8 cellular contexts compared by ENCODE assay signal in genomic region chr20:53643031-53643832, GRCh38. TPM values are rescaled to one million over a fixed set of nuclear protein-coding genes. Genes with fewer than 3 reads are reported as not detected.
DNase-seq lines count a peak whose midpoint lies in the region; ATAC-seq, FAIRE-seq and TF ChIP-seq lines count a peak whose summit lies in the region.

No MANE protein-coding gene starts in this region.

- H3K23me2 ChIP-seq in H1 (ENCODE audit: low read depth, low read length) = no peaks in the 10 kb centered on the region

- H3K79me2 ChIP-seq in H1 (ENCODE audit: control insufficient read depth in 1 of 2, insufficient read depth in 2 of 2, low read length in 2 of 2) = no peaks in the 10 kb centered on the region

- H3K36me3 Mint-ChIP-seq in naive thymus-derived CD8-positive, alpha-beta T cell = no peaks in the 10 kb centered on the region
- no peaks in the 10 kb centered on the region for H3K36me3 Mint-ChIP-seq in glutamatergic neuron (ENCODE audit: unreplicated experiment)

- no peaks in the 10 kb centered on the region for H3K9me3 Mint-ChIP-seq in naive thymus-derived CD8-positive, alpha-beta T cell
- H3K9me3 Mint-ChIP-seq in glutamatergic neuron (ENCODE audit: unreplicated experiment) = peaks cover 1% of the 10 kb centered on the region

- H3K56ac ChIP-seq in H1 (replicated peaks; ENCODE audit: insufficient read length, low read depth, low read length) = no peak overlapping the region

- no peak overlapping the region for H3K14ac ChIP-seq in H1 (ENCODE audit: insufficient read length)

- no peaks in the 10 kb centered on the region for H3K27me3 Mint-ChIP-seq in naive thymus-derived CD8-positive, alpha-beta T cell
- H3K27me3 Mint-ChIP-seq in glutamatergic neuron (ENCODE audit: unreplicated experiment) = peaks cover 4% of the 10 kb centered on the region

- H2BK120ac ChIP-seq in H1 (replicated peaks; ENCODE audit: low read depth, low read length) = no peak overlapping the region

- no peaks in the 10 kb centered on the region for H4K20me1 ChIP-seq in H1 (replicated peaks in 1 of 2; ENCODE audit: control insufficient read depth in 1 of 2, insufficient read depth in 2 of 2, low read length in 2 of 2)

- CTCF ChIA-PET in H1 (lab: Charles Lee; ENCODE audit: partially characterized antibody) = interaction anchor here (0.6 to 1.7 kb wide), 9 partner anchors 9 to 1376 kb away, joined by 3 to 6 read pairs (median 3); no protein-coding TSS in a partner anchor

- no peak overlapping the region for H3K27ac ChIP-seq in H1 (ENCODE audit: low read depth, low read length)
- peak overlapping the region; percentile 42 for H3K27ac ChIP-seq in substantia nigra (ENCODE audit: low read depth, low read length, poor library complexity, severe bottlenecking)

- no peak overlapping the region for H2AK5ac ChIP-seq in H1 (ENCODE audit: low read depth, low read length)

- no peak overlapping the region for H3K4me2 ChIP-seq in H1 (ENCODE audit: insufficient read depth in 1 of 2, low read depth in 2 of 2, low read length in 2 of 2)

- WGBS in H1 (ENCODE audit: extremely low coverage in 1 of 2, insufficient coverage in 1 of 2, insufficient read length in 1 of 2, insufficient replicate concordance in 2 of 2, low coverage in 1 of 2, low lambda C conversion rate in 2 of 2, missing lambda C conversion rate in 1 of 2), 2 experiments = 75% methylated on average over 11 of the region's 12 CpGs; no CpG with 5 or more reads in 1 of the 2 experiments

- FAIRE-seq in G401.6 (lab: Jason Lieb, UNC) (peak; percentile 33), H1 (lab: Jason Lieb, UNC) (no peak)

- DNase-seq in MG63 = peak; percentile 70
- peak; percentile 66 for DNase-seq in activated CD4-positive, alpha-beta T cell treated with anti-CD3 and anti-CD28 coated beads, Interleukin-2, amount 50 U/mL, for 1 hour
- DNase-seq in H1 (ENCODE audit: low read depth in 1 of 2, low spot score in 2 of 2) = no peak
- DNase-seq in naive thymus-derived CD8-positive, alpha-beta T cell = peak; percentile 44 to 80 (median 62)
- DNase-seq in substantia nigra (lab: John Stamatoyannopoulos, UW) = peak in 4 of 49 donors; percentile 2 to 8 (median 6)
- no peak for DNase-seq in glutamatergic neuron

- no peak overlapping the region for H2BK15ac ChIP-seq in H1 (ENCODE audit: low read length)

- H3K4me3 ChIP-seq in MG63 = no peak overlapping the region
- no peak overlapping the region for H3K4me3 ChIP-seq in H1 (ENCODE audit: extremely low read depth in 1 of 4, insufficient read depth in 2 of 4, low read depth in 3 of 4, low read length in 4 of 4)

- no peak overlapping the region for H3K18ac ChIP-seq in H1 (ENCODE audit: extremely low read depth, low read length)

- H2AFZ ChIP-seq in H1 (ENCODE audit: low read length) = no peak overlapping the region

- POLR2A ChIA-PET in H1 (lab: Charles Lee; ENCODE audit: partially characterized antibody) = interaction anchor here (1.2 kb wide), 1 partner anchor 71 kb away, joined by 3 read pairs; no protein-coding TSS in a partner anchor
- POLR2A ChIA-PET in naive thymus-derived CD8-positive, alpha-beta T cell (lab: Charles Lee) = interaction anchor here (0.5 to 3.2 kb wide), 30 partner anchors 8 to 806 kb away, joined by 3 to 42 read pairs (median 5); partner anchors contain the start of gene ZNF217

- no peak overlapping the region for H2BK5ac ChIP-seq in H1 (ENCODE audit: low read depth, low read length)

- peak overlapping the region; percentile 94 to 99 (median 97) for H3K27ac Mint-ChIP-seq in naive thymus-derived CD8-positive, alpha-beta T cell
- no peak overlapping the region for H3K27ac Mint-ChIP-seq in glutamatergic neuron (ENCODE audit: unreplicated experiment)

- H3K23ac ChIP-seq in H1 (ENCODE audit: insufficient read length) = no peak overlapping the region

- H4K5ac ChIP-seq in H1 (ENCODE audit: insufficient read length, low read depth, low read length) = no peak overlapping the region

- TF ChIP-seq CTCF in H1 (IDR thresholded peaks at IDR 0.05; ENCODE audit: control extremely low read depth in 1 of 3, insufficient read depth in 1 of 3, low read depth in 1 of 3, low read length in 3 of 3) = no peak
- TF ChIP-seq CTCF in glutamatergic neuron (IDR thresholded peaks at IDR 0.05; ENCODE audit: partially characterized antibody, unreplicated experiment) = no peak

- no peak overlapping the region for H4K91ac ChIP-seq in H1 (replicated peaks; ENCODE audit: insufficient read length, low read length)

- no peak for TF ChIP-seq RAD21 in H1 (IDR thresholded peaks at IDR 0.05 in 1 of 2, conservative IDR thresholded peaks at IDR 0.05 in 1 of 2; ENCODE audit: low read depth in 2 of 2, low read length in 2 of 2)

- H4K8ac ChIP-seq in H1 (ENCODE audit: extremely low read depth, insufficient read depth, low read length) = no peak overlapping the region

- peak; percentile 92 for ATAC-seq in GM21825 (IDR thresholded peaks at IDR 0.05; ENCODE audit: unreplicated experiment)
- peak; percentile 94 to 97 for ATAC-seq in naive thymus-derived CD8-positive, alpha-beta T cell

- 0 out of 2 replicates have a peak overlapping the region, but pooled peaks have one; percentile 8 for H2BK20ac ChIP-seq in H1 (ENCODE audit: low read length)

- no peak for TF ChIP-seq POLR2A in H1 (IDR thresholded peaks at IDR 0.05; ENCODE audit: control extremely low read depth in 1 of 2, low read depth in 2 of 2, low read length in 2 of 2)

- no peak for TF ChIP-seq EP300 in H1 (IDR thresholded peaks at IDR 0.05; ENCODE audit: borderline replicate concordance in 1 of 2, low read depth in 2 of 2, low read length in 2 of 2)

- peak overlapping the region; percentile 70 to 94 (median 84) for H3K4me3 Mint-ChIP-seq in naive thymus-derived CD8-positive, alpha-beta T cell
- H3K4me3 Mint-ChIP-seq in glutamatergic neuron (ENCODE audit: unreplicated experiment) = no peak overlapping the region

- no peak overlapping the region for H3K4ac ChIP-seq in H1 (replicated peaks; ENCODE audit: insufficient read length, low read depth, low read length)

- H3K27me3 ChIP-seq in MG63 (no peaks in the 10 kb centered on the region), H1 (replicated peaks in 1 of 4; ENCODE audit: control insufficient read depth in 3 of 4, extremely low read depth in 1 of 4, insufficient read depth in 3 of 4, low read length in 3 of 4) (no peaks in the 10 kb centered on the region)

- H3K9me3 ChIP-seq in MG63 (no peaks in the 10 kb centered on the region), H1 (ENCODE audit: insufficient read depth in 2 of 2, low read depth in 1 of 2, low read length in 1 of 2) (no peaks in the 10 kb centered on the region)

- no peaks in the 10 kb centered on the region for H3K79me1 ChIP-seq in H1 (ENCODE audit: low read depth, low read length)

- H2BK12ac ChIP-seq in H1 (ENCODE audit: low read depth, low read length) = no peak overlapping the region

- H3K4me1 ChIP-seq in H1 (replicated peaks in 1 of 4; ENCODE audit: control insufficient read depth in 3 of 4, insufficient read depth in 4 of 4, low read length in 3 of 4) = peaks cover 0 to 4% (median 0%) of the 10 kb centered on the region in 4 experiments; a peak in 3 of 7 replicates

- no peaks in the 10 kb centered on the region for H3K36me3 ChIP-seq in MG63
- H3K36me3 ChIP-seq in H1 (ENCODE audit: control insufficient read depth in 2 of 4, insufficient read depth in 4 of 4, low read length in 3 of 4) = no peaks in the 10 kb centered on the region

- H3K9ac ChIP-seq in H1 (replicated peaks in 1 of 4; ENCODE audit: extremely low read depth in 1 of 4, low read depth in 3 of 4, low read length in 3 of 4) = no peak overlapping the region

- peaks cover 26 to 57% (median 51%) of the 10 kb centered on the region in 4 donors for H3K4me1 Mint-ChIP-seq in naive thymus-derived CD8-positive, alpha-beta T cell
- H3K4me1 Mint-ChIP-seq in glutamatergic neuron (ENCODE audit: low read depth, unreplicated experiment) = peaks cover 11% of the 10 kb centered on the region

TF ChIP-seq in H1, 55 proteins besides CTCF, POLR2A, EP300 and RAD21:
- TF ChIP-seq SP4 (IDR thresholded peaks at IDR 0.05; ENCODE audit: low read length) (no peak), RFX5 (IDR thresholded peaks at IDR 0.05; ENCODE audit: borderline replicate concordance, low read depth, low read length) (no peak), KDM4A (IDR thresholded peaks at IDR 0.05; ENCODE audit: low read depth, low read length, severe bottlenecking) (no peak), FOSL1 (IDR thresholded peaks at IDR 0.05; ENCODE audit: insufficient read depth, low read depth, low read length) (no peak), SP2 (IDR thresholded peaks at IDR 0.05; ENCODE audit: low read length) (no peak), GABPA (IDR thresholded peaks at IDR 0.05; ENCODE audit: borderline replicate concordance, insufficient read depth, low read length) (no peak), CBX8 (IDR thresholded peaks at IDR 0.05; ENCODE audit: borderline replicate concordance, low read depth, low read length) (no peak), YY1 (IDR thresholded peaks at IDR 0.05; ENCODE audit: low read depth, low read length) (no peak), CHD2 (IDR thresholded peaks at IDR 0.05; ENCODE audit: low read length) (no peak), POLR2AphosphoS5 (IDR thresholded peaks at IDR 0.05; ENCODE audit: low read depth, low read length) (no peak), TCF12 (IDR thresholded peaks at IDR 0.05; ENCODE audit: low read depth, low read length) (no peak)

RNA-seq across cellular contexts. Expression of gene ZNF217, which starts 49.6 kb away (rescaled TPM):
- 15.7 and 22.6 TPM in 2 replicates for total RNA-seq in MG63 (2014; rRNA removed; shearing (Covaris generic); ENCODE audit: low replicate concordance)
- total RNA-seq in H1 (2021; fragmentation: NEBNext Ultra II Directional; extraction: Animal tissue kit (Norgen Biotek cat#: 25700)) = 87.9 and 89.8 TPM in 2 replicates
- 14.3 and 15.3 TPM in 2 replicates for polyA plus RNA-seq in H1 (2011; rRNA removed)
- polyA plus RNA-seq in H1 (2011; cell fraction: cytosol; rRNA removed) = 20.7 TPM
- polyA plus RNA-seq in H1 (2011; cell fraction: nucleus; rRNA removed) = 26.5 TPM
- polyA plus RNA-seq in H1 (2012, experiment 1 of 2) = 30.3 to 46.0 TPM (median 35.4 TPM) in 4 replicates
- 3.0 TPM for polyA plus RNA-seq in H1 (2012, experiment 2 of 2)
- 30.9 TPM for polyA plus RNA-seq in H1 (2013, experiment 1 of 2)
- 30.1 TPM for polyA plus RNA-seq in H1 (2013, experiment 2 of 2)
- polyA minus RNA-seq in H1 (2011; rRNA and poly(A)+ RNA removed) = 73.4 and 80.4 TPM in 2 replicates
- 52.0 TPM for polyA minus RNA-seq in H1 (2011; cell fraction: cytosol; rRNA and poly(A)+ RNA removed)
- 43.5 TPM for polyA minus RNA-seq in H1 (2011; cell fraction: nucleus; rRNA and poly(A)+ RNA removed)
- 100 to 1,000 TPM; 100 to 101 TPM for total RNA-seq in naive thymus-derived CD8-positive, alpha-beta T cell
- 10 to 100 TPM; 21.5 to 34.2 (median 25.3) TPM for polyA plus RNA-seq in naive thymus-derived CD8-positive, alpha-beta T cell
- total RNA-seq in glutamatergic neuron (ENCODE audit: unreplicated experiment) = 64.7 TPM

Comparison
In these comparisons a context has a peak if more than half of its experiments do, and no peak if none do; other contexts are left out.
1. DNase-seq: peak in MG63 (single experiment), activated CD4-positive, alpha-beta T cell treated with anti-CD3 and anti-CD28 coated beads, Interleukin-2, amount 50 U/mL, for 1 hour (single experiment) and naive thymus-derived CD8-positive, alpha-beta T cell (10 of 10); none in H1 (0 of 2) and glutamatergic neuron (single experiment).